ENCODE assay signal across 22 cellular contexts in genomic region chr11:10158461-10158860, GRCh38.
"Had no signal": no experiment of that assay in that cellular context is flagged by ENCODE, and none has a peak within 500 bp of the region (broad histone marks: within the 10 kb centered on the region; RNA-seq: fewer than 3 reads in every experiment).

No MANE protein-coding gene starts in this region.

- H3K9me3 ChIP-seq: prostate gland had no signal

- ATAC-seq: activated T-cell treated with anti-CD3 and anti-CD28 coated beads, Interleukin-2, amount 50 U/mL, for 4 hours; left lung; right cardiac atrium; stimulated activated memory B cell treated with anti-CD40 and anti-IgM and Interleukin-4, amounts not matched to agents 10 μg/mL and 1 μg/mL and 100 μg/mL, for 72 hours had no signal

- FAIRE-seq: frontal cortex, keratinocyte had no signal

- H3K27me3 ChIP-seq: ascending aorta, left lung, upper lobe of left lung had no signal

- H3K27ac ChIP-seq: ascending aorta, left lung, prostate gland, skin epidermis, thoracic aorta, upper lobe of left lung had no signal

- H3K4me1 ChIP-seq: prostate gland had no signal

- H3K36me3 ChIP-seq: ascending aorta, left lung, prostate gland, thoracic aorta, upper lobe of left lung had no signal

- DNase-seq: activated CD4-positive, alpha-beta T cell treated with anti-CD3 and anti-CD28 coated beads, Interleukin-2, amount 10 ng/mL, durations not matched to agents 7 days and 5 days; activated CD4-positive, CD25-positive, alpha-beta regulatory T cell; activated CD8-positive, alpha-beta memory T cell treated with anti-CD3 and anti-CD28 coated beads, Interleukin-2, amount 50 U/mL, for 4 hours; activated effector memory CD4-positive, alpha-beta T cell treated with anti-CD3 and anti-CD28 coated beads, Interleukin-2, amount 50 U/mL, for 16 hours; activated T-cell treated with anti-CD3 and anti-CD28 coated beads, Interleukin-2, amount 50 U/mL, for 4 hours; cortex of kidney; head of caudate nucleus; left lung; nephron progenitor cell; occipital lobe; right cardiac atrium; stimulated activated CD4-positive, alpha-beta T cell treated with anti-CD3 and anti-CD28 coated beads, Interleukin-15, amount 100 ng/mL, for 24 hours; stimulated activated CD4-positive, alpha-beta T cell treated with anti-CD3 and anti-CD28 coated beads, Interleukin-2, amount 100 ng/mL, for 48 hours; T1000; upper lobe of left lung had no signal

- H3K4me3 ChIP-seq: ascending aorta, left lung, prostate gland, skin epidermis, thoracic aorta, upper lobe of left lung had no signal
